ENCODE assay signal across 8 cellular contexts in genomic region chr17:61837175-61838051, GRCh38. TPM values are rescaled to one million over a fixed set of nuclear protein-coding genes. Genes with fewer than 3 reads are reported as not detected.
DNase-seq lines count a peak whose midpoint lies in the region; ATAC-seq, FAIRE-seq and TF ChIP-seq lines count a peak whose summit lies in the region.

No MANE protein-coding gene starts in this region.

- CTCF ChIA-PET in activated CD4-positive, alpha-beta memory T cell treated with anti-CD3 and anti-CD28 coated beads, Interleukin-2, amount 10 ng/mL, durations not matched to agents 7 days and 5 days (lab: Charles Lee): interaction anchor here (0.6 to 2.1 kb wide), 8 partner anchors 10 to 632 kb away, joined by 3 to 19 read pairs (median 4); no protein-coding TSS in a partner anchor

- no peaks in the 10 kb centered on the region for H3K27me3 ChIP-seq in tibial artery

- no peaks in the 10 kb centered on the region for H3K4me1 ChIP-seq in tibial artery

- H3K27ac ChIP-seq in C4-2B: no peak overlapping the region
- H3K27ac ChIP-seq in tibial artery: no peak overlapping the region

- no peak for ATAC-seq in GM21786 (IDR thresholded peaks at IDR 0.05; ENCODE audit: unreplicated experiment)

- TF ChIP-seq CTCF in C4-2B (conservative IDR thresholded peaks at IDR 0.05): peak; percentile 94
- peak; percentile 89 for TF ChIP-seq CTCF in epithelial cell of proximal tubule (conservative IDR thresholded peaks at IDR 0.05; ENCODE audit: low read depth, low read length)
- TF ChIP-seq CTCF in nephron (IDR thresholded peaks at IDR 0.05; ENCODE audit: unreplicated experiment in 3 of 3): peak; percentile 78 to 87 (median 86)
- peak; percentile 34 to 45 for TF ChIP-seq CTCF in tibial artery (IDR thresholded peaks at IDR 0.05)

- TF ChIP-seq POLR2A in H54 (IDR thresholded peaks at IDR 0.05; ENCODE audit: low read depth, low read length): no peak

- no peak overlapping the region for H3K4me3 Mint-ChIP-seq in activated CD4-positive, alpha-beta memory T cell treated with anti-CD3 and anti-CD28 coated beads, Interleukin-2, amount 10 ng/mL, durations not matched to agents 7 days and 5 days
- H3K4me3 Mint-ChIP-seq in nephron: no peak overlapping the region

- DNase-seq in H54 (ENCODE audit: insufficient read length, low spot score) (peak; percentile 30), NCI-H446 treated with DMSO at 0.1 percent for 48 hours (lab: John Stamatoyannopoulos, UW) (peak; percentile 21), epithelial cell of proximal tubule (ENCODE audit: low read depth) (peak; percentile 15), tibial artery (peak in 1 of 2 donors; percentile 31)
- peak; percentile 59 for DNase-seq in activated CD4-positive, alpha-beta memory T cell treated with anti-CD3 and anti-CD28 coated beads, Interleukin-2, amount 10 ng/mL, durations not matched to agents 7 days and 5 days

- POLR2A ChIA-PET in activated CD4-positive, alpha-beta memory T cell treated with anti-CD3 and anti-CD28 coated beads, Interleukin-2, amount 10 ng/mL, durations not matched to agents 7 days and 5 days (lab: Charles Lee): no interaction called here

- intact Hi-C loops in tibial artery (cut with DNase I; ENCODE audit: low total_unique reads): loop anchor here (10.0 kb wide), 1 partner anchor 423 kb away; no protein-coding TSS in a partner anchor

- FAIRE-seq in H54 (lab: Jason Lieb, UNC): peak; percentile 87

- no peaks in the 10 kb centered on the region for H3K27me3 Mint-ChIP-seq in activated CD4-positive, alpha-beta memory T cell treated with anti-CD3 and anti-CD28 coated beads, Interleukin-2, amount 10 ng/mL, durations not matched to agents 7 days and 5 days
- no peaks in the 10 kb centered on the region for H3K27me3 Mint-ChIP-seq in nephron (ENCODE audit: low read depth)

- no peaks in the 10 kb centered on the region for H3K36me3 ChIP-seq in tibial artery

- H3K4me1 Mint-ChIP-seq in activated CD4-positive, alpha-beta memory T cell treated with anti-CD3 and anti-CD28 coated beads, Interleukin-2, amount 10 ng/mL, durations not matched to agents 7 days and 5 days: no peaks in the 10 kb centered on the region
- H3K4me1 Mint-ChIP-seq in nephron: no peaks in the 10 kb centered on the region

- H3K36me3 Mint-ChIP-seq in activated CD4-positive, alpha-beta memory T cell treated with anti-CD3 and anti-CD28 coated beads, Interleukin-2, amount 10 ng/mL, durations not matched to agents 7 days and 5 days (ENCODE audit: low read depth): peaks cover 13% of the 10 kb centered on the region
- H3K36me3 Mint-ChIP-seq in nephron (ENCODE audit: low read depth): peaks cover 5% of the 10 kb centered on the region

- no peaks in the 10 kb centered on the region for H3K9me3 Mint-ChIP-seq in activated CD4-positive, alpha-beta memory T cell treated with anti-CD3 and anti-CD28 coated beads, Interleukin-2, amount 10 ng/mL, durations not matched to agents 7 days and 5 days
- H3K9me3 Mint-ChIP-seq in nephron: no peaks in the 10 kb centered on the region

- H3K9me3 ChIP-seq in tibial artery: no peaks in the 10 kb centered on the region

- H3K4me3 ChIP-seq in epithelial cell of proximal tubule (ENCODE audit: low read depth, low read length) (no peak overlapping the region), tibial artery (no peak overlapping the region)

- no peak overlapping the region for H3K27ac Mint-ChIP-seq in activated CD4-positive, alpha-beta memory T cell treated with anti-CD3 and anti-CD28 coated beads, Interleukin-2, amount 10 ng/mL, durations not matched to agents 7 days and 5 days
- H3K27ac Mint-ChIP-seq in nephron: no peak overlapping the region

RNA-seq across cellular contexts. Expression of gene BRIP1, which starts 25.9 kb away (rescaled TPM):
- 10 to 100 TPM; 20.1 to 21.7 TPM for total RNA-seq in activated CD4-positive, alpha-beta memory T cell treated with anti-CD3 and anti-CD28 coated beads, Interleukin-2, amount 10 ng/mL, durations not matched to agents 7 days and 5 days
- 12.6 and 20.8 TPM in 2 replicates for total RNA-seq in epithelial cell of proximal tubule

Comparison
In these comparisons a context has a peak if more than half of its experiments do, and no peak if none do; other contexts are left out.
1. CTCF ChIP-seq: peak in every context shown above with its lines; median percentile 94 in C4-2B; 89 in epithelial cell of proximal tubule; 86 in nephron; 40 in tibial artery.